22 cellular contexts compared by ENCODE assay signal in the genomic region with DNA sequence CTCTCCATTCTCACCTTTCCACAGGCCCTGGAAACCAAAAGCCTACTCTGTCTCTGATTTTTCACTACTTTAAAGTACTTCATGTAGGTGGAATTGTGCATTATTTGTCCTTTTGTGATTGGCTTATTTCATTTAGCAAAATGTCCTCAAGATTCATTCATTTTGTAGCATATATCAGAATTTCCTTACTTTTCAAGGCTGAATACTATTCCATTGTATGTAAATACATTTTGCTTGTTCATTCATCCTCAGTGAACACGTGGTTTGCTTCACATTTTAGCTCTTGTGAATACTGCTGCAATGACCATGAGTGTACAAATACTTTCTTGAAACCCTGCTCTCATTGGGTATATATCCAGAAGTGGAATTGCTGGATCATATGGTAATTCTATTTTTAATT.
"Had no signal": no experiment of that assay in that cellular context is flagged by ENCODE, and none has a peak within 500 bp of the region (broad histone marks: within the 10 kb centered on the region; RNA-seq: fewer than 3 reads in every experiment).

No MANE protein-coding gene starts in this region.

- H3K27me3 Mint-ChIP-seq: T-cell had no signal

- H3K4me1 ChIP-seq: SJSA1 had no signal

- H3K9me3 ChIP-seq: SJSA1 had no signal

- H3K27ac ChIP-seq: SJSA1, SK-N-MC had no signal

- ATAC-seq: T-cell had no signal

- DNase-seq: Kasumi-1, KG1, MM.1S, NCI-H1105, NCI-H1417, NCI-H1436 treated with DMSO at 0.1 percent for 48 hours, NCI-H1694, NCI-H187 treated with DMSO at 0.1 percent for 48 hours, NCI-H2029 treated with DMSO at 0.1 percent for 48 hours, NCI-H2171 treated with DMSO at 0.1 percent for 48 hours, NCI-H345, NCI-H524, NCI-H526 treated with DMSO at 0.1 percent for 48 hours, NCI-H748 treated with DMSO at 0.1 percent for 48 hours, Right ventricle myocardium superior, RPMI8226, SIG-M5, SW 1271, T-cell had no signal

- H3K4me3 ChIP-seq: SJSA1, SK-N-MC had no signal

- H3K27ac Mint-ChIP-seq: T-cell; T-helper 1 cell treated with Interleukin-12 subunit alpha and Interleukin-12 subunit beta and Interleukin-4 antibody, amounts not matched to agents 30 μg/mL and 1 μg/mL, for 36 hours had no signal

- H3K36me3 ChIP-seq: SJSA1 had no signal

- H3K4me3 Mint-ChIP-seq: T-cell; T-helper 1 cell treated with Interleukin-12 subunit alpha and Interleukin-12 subunit beta and Interleukin-4 antibody, amounts not matched to agents 30 μg/mL and 1 μg/mL, for 36 hours had no signal

- H3K27me3 ChIP-seq: SJSA1 had no signal
